1 cellular context compared by ENCODE assay signal in the genomic region with DNA sequence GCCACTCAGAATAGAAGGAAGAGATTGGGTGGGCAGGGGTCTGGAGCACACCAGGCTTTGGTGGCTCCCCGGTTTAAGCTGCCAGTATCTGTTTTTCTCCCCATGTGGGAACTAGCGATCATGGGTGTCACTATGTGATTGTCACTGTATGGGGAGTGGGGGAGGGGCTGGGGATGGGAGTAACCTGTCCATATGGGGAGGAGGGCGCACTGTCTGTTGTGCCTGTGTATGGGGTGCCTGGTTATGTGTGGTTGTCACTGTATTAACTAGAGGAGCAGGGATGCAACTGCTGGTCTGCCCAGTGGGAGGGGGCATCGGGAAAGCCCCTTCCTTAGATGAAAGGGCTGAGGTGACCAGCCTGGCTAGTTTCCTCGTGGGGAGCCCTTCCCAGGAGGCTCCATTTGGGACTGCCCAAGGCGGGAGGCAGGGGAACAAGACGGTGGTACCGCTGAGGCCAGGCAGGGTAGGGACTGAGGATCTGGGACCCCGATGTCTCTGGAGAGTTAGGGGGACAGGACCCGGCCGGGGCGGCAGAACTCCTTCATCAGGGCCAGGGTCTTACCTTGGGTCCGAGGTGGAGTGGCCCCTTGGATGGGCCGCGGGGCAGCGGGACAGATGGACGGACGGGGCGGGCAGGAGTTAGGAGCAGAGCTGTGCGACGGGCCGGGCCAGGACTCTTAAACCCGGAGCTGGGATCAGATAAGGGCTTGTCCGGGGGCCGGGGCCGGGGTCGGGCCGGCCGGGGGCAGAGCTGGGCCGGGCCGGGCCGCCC.
TF ChIP-seq lines count a peak whose summit lies in the region.

A gene (minus strand): TSS at position 701 of the 772 bp plus-strand sequence. CDS start 27,628 bp downstream, outside the sequence.

TF ChIP-seq in K562, 482 proteins besides CTCF, POLR2A, EP300 and RAD21 (continued from another document):
- TF ChIP-seq ZNF699 (CRISPR knock-in tag; IDR thresholded peaks at IDR 0.05; ENCODE audit: insufficient replicate concordance) (no peak), CCNT2 (IDR thresholded peaks at IDR 0.05; ENCODE audit: borderline replicate concordance, extremely low read depth, insufficient read length, low read depth, low read length) (no peak), SRF (CRISPR knock-in tag; IDR thresholded peaks at IDR 0.05) (no peak), TRIM24 (IDR thresholded peaks at IDR 0.05) (no peak), ZNF408 (CRISPR knock-in tag; IDR thresholded peaks at IDR 0.05; ENCODE audit: low read depth) (no peak), GTF2E2 (tag; IDR thresholded peaks at IDR 0.05) (no peak), NONO (IDR thresholded peaks at IDR 0.05; ENCODE audit: low read depth in 2 of 2, low read length in 1 of 2) (no peak), TBL1XR1 (IDR thresholded peaks at IDR 0.05; ENCODE audit: low read length in 2 of 2) (no peak)
